In genomic region chr12:108509806-108510205, GRCh38 we compare ENCODE assay signal across 38 cellular contexts.
"Had no signal": no experiment of that assay in that cellular context is flagged by ENCODE, and none has a peak within 500 bp of the region (broad histone marks: within the 10 kb centered on the region; RNA-seq: fewer than 3 reads in every experiment).

No MANE protein-coding gene starts in this region.

- H3K27ac ChIP-seq: adrenal gland, ascending aorta, body of pancreas, brain microvascular endothelial cell, breast epithelium, cardiac muscle cell had no signal

- H3K36me3 ChIP-seq: adrenal gland, ascending aorta, brain microvascular endothelial cell, breast epithelium, cardiac muscle cell had no signal

- H3K9me3 ChIP-seq: adrenal gland, ascending aorta, body of pancreas, breast epithelium had no signal

- H3K4me3 ChIP-seq: adrenal gland, ascending aorta, body of pancreas, breast epithelium, cardiac muscle cell had no signal

- H3K4me3 Mint-ChIP-seq: activated naive CD4-positive, alpha-beta T cell treated with anti-CD3 and anti-CD28 coated beads for 36 hours; activated naive CD4-positive, alpha-beta T cell treated with anti-CD3 and anti-CD28 coated beads, Interleukin-2, amount 10 ng/mL, durations not matched to agents 7 days and 5 days; activated naive CD4-positive, alpha-beta T cell treated with anti-CD3 and anti-CD28 coated beads, Interleukin-2, amount 50 U/mL, for 24 hours; activated naive CD8-positive, alpha-beta T cell; activated naive CD8-positive, alpha-beta T cell treated with anti-CD3 and anti-CD28 coated beads for 36 hours; activated naive CD8-positive, alpha-beta T cell treated with anti-CD3 and anti-CD28 coated beads, Interleukin-2, amount 10 ng/mL, durations not matched to agents 7 days and 5 days; activated naive CD8-positive, alpha-beta T cell treated with anti-CD3 and anti-CD28 coated beads, Interleukin-2, amount 50 U/mL, for 24 hours; activated T-cell treated with anti-CD3 and anti-CD28 coated beads, Interleukin-2, amount 50 U/mL, for 4 hours; activated T-cell treated with anti-CD3 and anti-CD28 coated beads, Interleukin-2, amount 50 U/mL, for 72 hours; activated T-helper 1 cell treated with anti-CD3 and anti-CD28 coated beads, Interleukin-12 subunit alpha, Interleukin-12 subunit beta, Interleukin-2, Interleukin-4 antibody, amounts not matched to agents 30 ng/mL and 10 ng/mL and 1 ng/mL, durations not matched to agents 14 hours and 24 hours and 36 hours; activated T-helper 17 cell treated with anti-CD3 and anti-CD28 coated beads, Interleukin-2, amount 50 U/mL, for 72 hours; brain; central memory CD8-positive, alpha-beta T cell had no signal

- H3K27me3 Mint-ChIP-seq: activated naive CD8-positive, alpha-beta T cell; activated naive CD8-positive, alpha-beta T cell treated with anti-CD3 and anti-CD28 coated beads, Interleukin-2, amount 10 ng/mL, durations not matched to agents 7 days and 5 days; activated naive CD8-positive, alpha-beta T cell treated with anti-CD3 and anti-CD28 coated beads, Interleukin-2, amount 50 U/mL, for 24 hours had no signal

- FAIRE-seq: astrocyte, bronchial epithelial cell had no signal

- H3K27ac Mint-ChIP-seq: activated naive CD4-positive, alpha-beta T cell treated with anti-CD3 and anti-CD28 coated beads for 36 hours; activated naive CD4-positive, alpha-beta T cell treated with anti-CD3 and anti-CD28 coated beads, Interleukin-2, amount 10 ng/mL, durations not matched to agents 7 days and 5 days; activated naive CD4-positive, alpha-beta T cell treated with anti-CD3 and anti-CD28 coated beads, Interleukin-2, amount 50 U/mL, for 24 hours; activated naive CD8-positive, alpha-beta T cell; activated naive CD8-positive, alpha-beta T cell treated with anti-CD3 and anti-CD28 coated beads for 36 hours; activated naive CD8-positive, alpha-beta T cell treated with anti-CD3 and anti-CD28 coated beads, Interleukin-2, amount 10 ng/mL, durations not matched to agents 7 days and 5 days; activated naive CD8-positive, alpha-beta T cell treated with anti-CD3 and anti-CD28 coated beads, Interleukin-2, amount 50 U/mL, for 24 hours; activated T-cell treated with anti-CD3 and anti-CD28 coated beads, Interleukin-2, amount 50 U/mL, for 72 hours; activated T-helper 1 cell treated with anti-CD3 and anti-CD28 coated beads, Interleukin-12 subunit alpha, Interleukin-12 subunit beta, Interleukin-2, Interleukin-4 antibody, amounts not matched to agents 30 ng/mL and 10 ng/mL and 1 ng/mL, durations not matched to agents 14 hours and 24 hours and 36 hours; activated T-helper 17 cell treated with anti-CD3 and anti-CD28 coated beads, Interleukin-2, amount 50 U/mL, for 72 hours; activated T-helper 2 cell treated with anti-CD3 and anti-CD28 coated beads, Interferon-gamma antibody, Interleukin-2, Interleukin-4, amounts not matched to agents 10 μg/mL and 5 μg/mL and 100 μg/mL, durations not matched to agents 14 hours and 24 hours and 36 hours; brain had no signal

- H3K36me3 Mint-ChIP-seq: activated naive CD4-positive, alpha-beta T cell treated with anti-CD3 and anti-CD28 coated beads, Interleukin-2, amount 10 ng/mL, durations not matched to agents 7 days and 5 days; activated naive CD4-positive, alpha-beta T cell treated with anti-CD3 and anti-CD28 coated beads, Interleukin-2, amount 50 U/mL, for 24 hours; activated naive CD4-positive, alpha-beta T cell treated with anti-CD3 and anti-CD28 coated beads, Interleukin-2, amount 50 U/mL, for 72 hours; activated naive CD8-positive, alpha-beta T cell; activated naive CD8-positive, alpha-beta T cell treated with anti-CD3 and anti-CD28 coated beads for 36 hours; activated naive CD8-positive, alpha-beta T cell treated with anti-CD3 and anti-CD28 coated beads, Interleukin-2, amount 10 ng/mL, durations not matched to agents 7 days and 5 days; brain had no signal

- ATAC-seq: activated naive CD4-positive, alpha-beta T cell treated with anti-CD3 and anti-CD28 coated beads, Interleukin-2, amount 50 U/mL, for 72 hours; activated naive CD8-positive, alpha-beta T cell treated with anti-CD3 and anti-CD28 coated beads, Interleukin-2, amount 50 U/mL, for 24 hours; activated T-cell treated with anti-CD3 and anti-CD28 coated beads, Interleukin-2, amount 50 U/mL, for 4 hours; activated T-cell treated with anti-CD3 and anti-CD28 coated beads, Interleukin-2, amount 50 U/mL, for 72 hours; activated T-helper 17 cell treated with anti-CD3 and anti-CD28 coated beads, Interleukin-2, amount 50 U/mL, for 72 hours; body of pancreas had no signal

- DNase-seq: activated effector memory CD4-positive, alpha-beta T cell treated with anti-CD3 and anti-CD28 coated beads, Interleukin-2, amount 50 U/mL, for 16 hours; activated effector memory CD4-positive, alpha-beta T cell treated with Interleukin-2 at 50 U/mL for 16 hours; activated gamma-delta T cell; activated gamma-delta T cell treated with Interleukin-2 at 50 U/mL for 16 hours; activated naive CD4-positive, alpha-beta T cell; activated naive CD4-positive, alpha-beta T cell treated with anti-CD3 and anti-CD28 coated beads for 36 hours; activated naive CD4-positive, alpha-beta T cell treated with anti-CD3 and anti-CD28 coated beads, Interleukin-2, amount 10 ng/mL, durations not matched to agents 7 days and 5 days; activated naive CD4-positive, alpha-beta T cell treated with anti-CD3 and anti-CD28 coated beads, Interleukin-2, amount 50 U/mL, for 16 hours; activated naive CD4-positive, alpha-beta T cell treated with Interleukin-2 at 50 U/mL for 16 hours; activated naive CD8-positive, alpha-beta T cell treated with anti-CD3 and anti-CD28 coated beads for 36 hours; activated naive CD8-positive, alpha-beta T cell treated with anti-CD3 and anti-CD28 coated beads, Interleukin-2, amount 10 ng/mL, durations not matched to agents 7 days and 5 days; activated naive CD8-positive, alpha-beta T cell treated with anti-CD3 and anti-CD28 coated beads, Interleukin-2, amount 50 U/mL, for 24 hours; activated T-cell treated with anti-CD3 and anti-CD28 coated beads, Interleukin-2, amount 50 U/mL, for 4 hours; activated T-cell treated with anti-CD3 and anti-CD28 coated beads, Interleukin-2, amount 50 U/mL, for 48 hours; activated T-cell treated with anti-CD3 and anti-CD28 coated beads, Interleukin-2, amount 50 U/mL, for 72 hours; adrenal gland; amniotic stem cell; amygdala; anterior cingulate cortex; aorta; body of pancreas; brain microvascular endothelial cell; caudate nucleus; central memory CD4-positive, alpha-beta T cell; cerebellar nuclear complex had no signal

- H3K27me3 ChIP-seq: adrenal gland, ascending aorta, body of pancreas, brain microvascular endothelial cell, breast epithelium, cardiac muscle cell had no signal

- H3K4me1 ChIP-seq: breast epithelium had no signal

- H3K9me3 Mint-ChIP-seq: activated naive CD4-positive, alpha-beta T cell treated with anti-CD3 and anti-CD28 coated beads for 36 hours; activated naive CD4-positive, alpha-beta T cell treated with anti-CD3 and anti-CD28 coated beads, Interleukin-2, amount 10 ng/mL, durations not matched to agents 7 days and 5 days; activated naive CD4-positive, alpha-beta T cell treated with anti-CD3 and anti-CD28 coated beads, Interleukin-2, amount 50 U/mL, for 24 hours; activated naive CD4-positive, alpha-beta T cell treated with anti-CD3 and anti-CD28 coated beads, Interleukin-2, amount 50 U/mL, for 72 hours; activated naive CD8-positive, alpha-beta T cell treated with anti-CD3 and anti-CD28 coated beads for 36 hours; activated naive CD8-positive, alpha-beta T cell treated with anti-CD3 and anti-CD28 coated beads, Interleukin-2, amount 10 ng/mL, durations not matched to agents 7 days and 5 days; activated naive CD8-positive, alpha-beta T cell treated with anti-CD3 and anti-CD28 coated beads, Interleukin-2, amount 50 U/mL, for 24 hours; activated T-cell treated with anti-CD3 and anti-CD28 coated beads, Interleukin-2, amount 50 U/mL, for 4 hours; activated T-cell treated with anti-CD3 and anti-CD28 coated beads, Interleukin-2, amount 50 U/mL, for 72 hours; activated T-helper 1 cell treated with anti-CD3 and anti-CD28 coated beads, Interleukin-12 subunit alpha, Interleukin-12 subunit beta, Interleukin-2, Interleukin-4 antibody, amounts not matched to agents 30 ng/mL and 10 ng/mL and 1 ng/mL, durations not matched to agents 14 hours and 24 hours and 36 hours; activated T-helper 17 cell treated with anti-CD3 and anti-CD28 coated beads, Interleukin-2, amount 50 U/mL, for 72 hours; central memory CD8-positive, alpha-beta T cell had no signal
